In the genomic region with DNA sequence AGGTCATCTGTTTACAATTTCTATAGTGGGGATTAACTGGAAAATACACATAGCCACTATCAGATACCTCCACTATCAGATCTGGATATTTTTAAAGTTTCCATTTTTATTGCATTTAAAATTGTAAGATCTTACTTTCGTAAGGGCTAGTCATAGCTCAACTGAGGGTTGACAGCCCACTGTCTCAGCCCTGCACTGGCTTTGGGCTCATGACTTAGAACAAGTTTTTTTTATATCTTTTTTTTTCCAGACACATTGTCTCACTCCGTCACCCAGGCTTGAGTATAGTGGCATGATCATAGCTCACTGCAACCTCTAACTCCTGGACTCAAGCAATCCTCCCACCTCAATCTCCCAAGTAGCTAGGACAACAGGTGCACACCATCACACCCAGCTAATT, we compare ENCODE assay signal across 26 cellular contexts. TPM values are rescaled to one million over a fixed set of nuclear protein-coding genes. Genes with fewer than 3 reads are reported as not detected.
DNase-seq lines count a peak whose midpoint lies in the region; ATAC-seq and TF ChIP-seq lines count a peak whose summit lies in the region.
"Had no signal": no experiment of that assay in that cellular context is flagged by ENCODE, and none has a peak within 500 bp of the region (broad histone marks: within the 10 kb centered on the region; RNA-seq: fewer than 3 reads in every experiment).

No MANE protein-coding gene starts in this region.

- WGBS in gastroesophageal sphincter (ENCODE audit: low coverage in 1 of 2), 2 donors: 78 to 79% methylated on average over 2 of the region's 2 CpGs

- H3K27me3 ChIP-seq in gastroesophageal sphincter: peaks cover 5% of the 10 kb centered on the region
- H3K27me3 ChIP-seq: BE2C, BLaER1 had no signal

- no peak overlapping the region for H3K4me3 Mint-ChIP-seq in activated CD4-positive, alpha-beta memory T cell treated with anti-CD3 and anti-CD28 coated beads for 36 hours
- no peak overlapping the region for H3K4me3 Mint-ChIP-seq in activated CD4-positive, alpha-beta memory T cell treated with anti-CD3 and anti-CD28 coated beads, Interleukin-2, amount 10 ng/mL, durations not matched to agents 7 days and 5 days
- H3K4me3 Mint-ChIP-seq in activated T-cell treated with anti-CD3 and anti-CD28 coated beads, Interleukin-2, amount 50 U/mL, for 72 hours: peak overlapping the region in 1 of 2 donors; percentile 3
- H3K4me3 Mint-ChIP-seq in activated T-helper 17 cell treated with anti-CD3 and anti-CD28 coated beads, Interleukin-2, amount 50 U/mL, for 72 hours: no peak overlapping the region
- no peak overlapping the region for H3K4me3 Mint-ChIP-seq in stimulated activated effector memory CD8-positive, alpha-beta T cell treated with anti-CD3 and anti-CD28 coated beads, Interleukin-12 subunit alpha, Interleukin-12 subunit beta, amount 100 ng/mL, for 72 hours
- H3K4me3 Mint-ChIP-seq: CD14-positive monocyte; CD4-positive, alpha-beta memory T cell; CD4-positive, CD25-positive, alpha-beta regulatory T cell; CD8-positive, alpha-beta memory T cell had no signal

- H3K4me1 Mint-ChIP-seq in activated CD4-positive, alpha-beta memory T cell treated with anti-CD3 and anti-CD28 coated beads for 36 hours (ENCODE audit: low read depth): peaks cover 3% of the 10 kb centered on the region
- no peaks in the 10 kb centered on the region for H3K4me1 Mint-ChIP-seq in activated CD4-positive, alpha-beta memory T cell treated with anti-CD3 and anti-CD28 coated beads, Interleukin-2, amount 10 ng/mL, durations not matched to agents 7 days and 5 days
- H3K4me1 Mint-ChIP-seq in activated T-cell treated with anti-CD3 and anti-CD28 coated beads, Interleukin-2, amount 50 U/mL, for 72 hours (ENCODE audit: low read depth): peaks cover 8% of the 10 kb centered on the region
- H3K4me1 Mint-ChIP-seq in activated T-helper 17 cell treated with anti-CD3 and anti-CD28 coated beads, Interleukin-2, amount 50 U/mL, for 72 hours: no peaks in the 10 kb centered on the region
- no peaks in the 10 kb centered on the region for H3K4me1 Mint-ChIP-seq in stimulated activated effector memory CD8-positive, alpha-beta T cell treated with anti-CD3 and anti-CD28 coated beads, Interleukin-12 subunit alpha, Interleukin-12 subunit beta, amount 100 ng/mL, for 72 hours
- H3K4me1 Mint-ChIP-seq: CD14-positive monocyte; CD4-positive, alpha-beta memory T cell; CD4-positive, CD25-positive, alpha-beta regulatory T cell; CD8-positive, alpha-beta memory T cell had no signal

- H3K4me1 ChIP-seq in gastroesophageal sphincter: no peaks in the 10 kb centered on the region
- H3K4me1 ChIP-seq: BE2C, BLaER1 had no signal

- TF ChIP-seq EP300 in gastroesophageal sphincter (IDR thresholded peaks at IDR 0.05): no peak

- TF ChIP-seq CTCF in gastroesophageal sphincter (IDR thresholded peaks at IDR 0.05): no peak

- H3K9me3 ChIP-seq in gastroesophageal sphincter: no peaks in the 10 kb centered on the region
- H3K9me3 ChIP-seq: BE2C, BLaER1 had no signal

- CTCF ChIA-PET in activated CD4-positive, alpha-beta memory T cell treated with anti-CD3 and anti-CD28 coated beads for 36 hours (lab: Charles Lee): interaction anchor here (0.8 to 1.2 kb wide), 5 partner anchors 8 to 32 kb away, joined by 3 to 4 read pairs (median 3); no protein-coding TSS in a partner anchor
- CTCF ChIA-PET in activated CD4-positive, alpha-beta memory T cell treated with anti-CD3 and anti-CD28 coated beads, Interleukin-2, amount 10 ng/mL, durations not matched to agents 7 days and 5 days (lab: Charles Lee): no interaction called here

- peak; percentile 12 for DNase-seq in activated CD4-positive, alpha-beta memory T cell treated with anti-CD3 and anti-CD28 coated beads for 36 hours
- DNase-seq in activated CD4-positive, alpha-beta memory T cell treated with anti-CD3 and anti-CD28 coated beads, Interleukin-2, amount 10 ng/mL, durations not matched to agents 7 days and 5 days: no peak
- DNase-seq in activated T-cell treated with anti-CD3 and anti-CD28 coated beads, Interleukin-2, amount 50 U/mL, for 72 hours: no peak
- DNase-seq in activated T-cell treated with anti-CD3 and anti-CD28 coated beads, Interleukin-2, amount 50 U/mL, for 48 hours: no peak
- no peak for DNase-seq in stimulated activated effector memory CD8-positive, alpha-beta T cell treated with anti-CD3 and anti-CD28 coated beads, Interleukin-12 subunit alpha, Interleukin-12 subunit beta, amount 100 ng/mL, for 72 hours (ENCODE audit: low spot score in 2 of 2)
- DNase-seq: 8988T; ACHN; BE2C; C1 segment of cervical spinal cord; CD4-positive, alpha-beta memory T cell; CD4-positive, CD25-positive, alpha-beta regulatory T cell; CD8-positive, alpha-beta memory T cell; COR-L47; DMS 273 treated with DMSO at 0.1 percent for 48 hours; DMS153; DMS53; DMS79; DND-41; EL; GDM1 had no signal

- no peaks in the 10 kb centered on the region for H3K27me3 Mint-ChIP-seq in activated CD4-positive, alpha-beta memory T cell treated with anti-CD3 and anti-CD28 coated beads for 36 hours
- H3K27me3 Mint-ChIP-seq in activated CD4-positive, alpha-beta memory T cell treated with anti-CD3 and anti-CD28 coated beads, Interleukin-2, amount 10 ng/mL, durations not matched to agents 7 days and 5 days: peaks cover 5% of the 10 kb centered on the region
- peaks cover 18% of the 10 kb centered on the region for H3K27me3 Mint-ChIP-seq in activated T-cell treated with anti-CD3 and anti-CD28 coated beads, Interleukin-2, amount 50 U/mL, for 72 hours (ENCODE audit: low read depth)
- H3K27me3 Mint-ChIP-seq in activated T-helper 17 cell treated with anti-CD3 and anti-CD28 coated beads, Interleukin-2, amount 50 U/mL, for 72 hours: peaks cover 9% of the 10 kb centered on the region
- H3K27me3 Mint-ChIP-seq: CD4-positive, CD25-positive, alpha-beta regulatory T cell had no signal

- POLR2A ChIA-PET in activated CD4-positive, alpha-beta memory T cell treated with anti-CD3 and anti-CD28 coated beads for 36 hours (lab: Charles Lee): no interaction called here
- POLR2A ChIA-PET in activated CD4-positive, alpha-beta memory T cell treated with anti-CD3 and anti-CD28 coated beads, Interleukin-2, amount 10 ng/mL, durations not matched to agents 7 days and 5 days (lab: Charles Lee): no interaction called here

- H3K27ac Mint-ChIP-seq in activated CD4-positive, alpha-beta memory T cell treated with anti-CD3 and anti-CD28 coated beads for 36 hours: no peak overlapping the region
- no peak overlapping the region for H3K27ac Mint-ChIP-seq in activated CD4-positive, alpha-beta memory T cell treated with anti-CD3 and anti-CD28 coated beads, Interleukin-2, amount 10 ng/mL, durations not matched to agents 7 days and 5 days
- H3K27ac Mint-ChIP-seq in activated T-cell treated with anti-CD3 and anti-CD28 coated beads, Interleukin-2, amount 50 U/mL, for 72 hours: no peak overlapping the region
- no peak overlapping the region for H3K27ac Mint-ChIP-seq in activated T-helper 17 cell treated with anti-CD3 and anti-CD28 coated beads, Interleukin-2, amount 50 U/mL, for 72 hours
- H3K27ac Mint-ChIP-seq in stimulated activated effector memory CD8-positive, alpha-beta T cell treated with anti-CD3 and anti-CD28 coated beads, Interleukin-12 subunit alpha, Interleukin-12 subunit beta, amount 100 ng/mL, for 72 hours: no peak overlapping the region
- H3K27ac Mint-ChIP-seq: CD4-positive, alpha-beta memory T cell; CD8-positive, alpha-beta memory T cell had no signal

- no peaks in the 10 kb centered on the region for H3K36me3 Mint-ChIP-seq in activated CD4-positive, alpha-beta memory T cell treated with anti-CD3 and anti-CD28 coated beads for 36 hours
- H3K36me3 Mint-ChIP-seq in activated CD4-positive, alpha-beta memory T cell treated with anti-CD3 and anti-CD28 coated beads, Interleukin-2, amount 10 ng/mL, durations not matched to agents 7 days and 5 days (ENCODE audit: low read depth): no peaks in the 10 kb centered on the region
- no peaks in the 10 kb centered on the region for H3K36me3 Mint-ChIP-seq in activated T-cell treated with anti-CD3 and anti-CD28 coated beads, Interleukin-2, amount 50 U/mL, for 72 hours (ENCODE audit: insufficient read depth in 2 of 2)
- no peaks in the 10 kb centered on the region for H3K36me3 Mint-ChIP-seq in activated T-helper 17 cell treated with anti-CD3 and anti-CD28 coated beads, Interleukin-2, amount 50 U/mL, for 72 hours (ENCODE audit: low read depth)
- H3K36me3 Mint-ChIP-seq in stimulated activated effector memory CD8-positive, alpha-beta T cell treated with anti-CD3 and anti-CD28 coated beads, Interleukin-12 subunit alpha, Interleukin-12 subunit beta, amount 100 ng/mL, for 72 hours: no peaks in the 10 kb centered on the region
- H3K36me3 Mint-ChIP-seq: CD4-positive, alpha-beta memory T cell; CD4-positive, CD25-positive, alpha-beta regulatory T cell; CD8-positive, alpha-beta memory T cell had no signal

- no peak for TF ChIP-seq POLR2A in gastroesophageal sphincter (IDR thresholded peaks at IDR 0.05)

- H3K36me3 ChIP-seq in gastroesophageal sphincter: no peaks in the 10 kb centered on the region
- H3K36me3 ChIP-seq: BE2C, BLaER1 had no signal

- H3K9me3 Mint-ChIP-seq in activated CD4-positive, alpha-beta memory T cell treated with anti-CD3 and anti-CD28 coated beads for 36 hours: no peaks in the 10 kb centered on the region
- no peaks in the 10 kb centered on the region for H3K9me3 Mint-ChIP-seq in activated CD4-positive, alpha-beta memory T cell treated with anti-CD3 and anti-CD28 coated beads, Interleukin-2, amount 10 ng/mL, durations not matched to agents 7 days and 5 days
- no peaks in the 10 kb centered on the region for H3K9me3 Mint-ChIP-seq in activated T-cell treated with anti-CD3 and anti-CD28 coated beads, Interleukin-2, amount 50 U/mL, for 72 hours
- H3K9me3 Mint-ChIP-seq in activated T-helper 17 cell treated with anti-CD3 and anti-CD28 coated beads, Interleukin-2, amount 50 U/mL, for 72 hours: no peaks in the 10 kb centered on the region
- H3K9me3 Mint-ChIP-seq in stimulated activated effector memory CD8-positive, alpha-beta T cell treated with anti-CD3 and anti-CD28 coated beads, Interleukin-12 subunit alpha, Interleukin-12 subunit beta, amount 100 ng/mL, for 72 hours: no peaks in the 10 kb centered on the region
- H3K9me3 Mint-ChIP-seq: CD4-positive, alpha-beta memory T cell; CD4-positive, CD25-positive, alpha-beta regulatory T cell; CD8-positive, alpha-beta memory T cell had no signal

- H3K27ac ChIP-seq in gastroesophageal sphincter: no peak overlapping the region
- H3K27ac ChIP-seq: BLaER1 had no signal

- intact Hi-C loops in activated CD4-positive, alpha-beta memory T cell treated with anti-CD3 and anti-CD28 coated beads for 36 hours (cut with micrococcal nuclease): no loop called here

- no peak overlapping the region for H3K4me3 ChIP-seq in gastroesophageal sphincter
- H3K4me3 ChIP-seq: BLaER1, GM12878 had no signal

- peak; percentile 59 to 73 for ATAC-seq in activated T-cell treated with anti-CD3 and anti-CD28 coated beads, Interleukin-2, amount 50 U/mL, for 72 hours (replicated peaks in 1 of 2)
- ATAC-seq in activated T-helper 17 cell treated with anti-CD3 and anti-CD28 coated beads, Interleukin-2, amount 50 U/mL, for 72 hours (replicated peaks): peak; percentile 51
- ATAC-seq in stimulated activated effector memory CD8-positive, alpha-beta T cell treated with anti-CD3 and anti-CD28 coated beads, Interleukin-12 subunit alpha, Interleukin-12 subunit beta, amount 100 ng/mL, for 72 hours: peak; percentile 49
- no peak for ATAC-seq in gastroesophageal sphincter
- ATAC-seq: GM12878 had no signal

RNA-seq across cellular contexts. Expression of gene DNAJC13, which starts 48.8 kb away (rescaled TPM):
- 10 to 100 TPM; 33.5 to 34.5 TPM for total RNA-seq in activated CD4-positive, alpha-beta memory T cell treated with anti-CD3 and anti-CD28 coated beads for 36 hours
- total RNA-seq in activated CD4-positive, alpha-beta memory T cell treated with anti-CD3 and anti-CD28 coated beads, Interleukin-2, amount 10 ng/mL, durations not matched to agents 7 days and 5 days: 10 to 100 TPM; 31.0 to 36.7 TPM
- 10 to 100 TPM; 36.3 to 39.5 TPM for total RNA-seq in activated T-cell treated with anti-CD3 and anti-CD28 coated beads, Interleukin-2, amount 50 U/mL, for 72 hours
- total RNA-seq in activated T-helper 17 cell treated with anti-CD3 and anti-CD28 coated beads, Interleukin-2, amount 50 U/mL, for 72 hours: 10 to 100 TPM; 27.7 to 37.9 TPM
- total RNA-seq in gastroesophageal sphincter: 10 to 100 TPM; 43.6 to 73.7 (median 61.1) TPM

RNA-seq across cellular contexts. Expression of gene ACP3, which starts 51.3 kb away (rescaled TPM):
- not detected for total RNA-seq in activated CD4-positive, alpha-beta memory T cell treated with anti-CD3 and anti-CD28 coated beads for 36 hours
- total RNA-seq in activated CD4-positive, alpha-beta memory T cell treated with anti-CD3 and anti-CD28 coated beads, Interleukin-2, amount 10 ng/mL, durations not matched to agents 7 days and 5 days: not detected
- total RNA-seq in activated T-cell treated with anti-CD3 and anti-CD28 coated beads, Interleukin-2, amount 50 U/mL, for 72 hours: not detected
- total RNA-seq in activated T-helper 17 cell treated with anti-CD3 and anti-CD28 coated beads, Interleukin-2, amount 50 U/mL, for 72 hours: not detected
- 1 to 10 TPM; 1.1 to 3.5 (median 2.1) TPM for total RNA-seq in gastroesophageal sphincter
- total RNA-seq: CD4-positive, alpha-beta memory T cell; CD4-positive, CD25-positive, alpha-beta regulatory T cell; CD8-positive, alpha-beta memory T cell; G401; GM12878 had no signal
